Comparison of ENCODE assay signal across 23 cellular contexts in the genomic region with DNA sequence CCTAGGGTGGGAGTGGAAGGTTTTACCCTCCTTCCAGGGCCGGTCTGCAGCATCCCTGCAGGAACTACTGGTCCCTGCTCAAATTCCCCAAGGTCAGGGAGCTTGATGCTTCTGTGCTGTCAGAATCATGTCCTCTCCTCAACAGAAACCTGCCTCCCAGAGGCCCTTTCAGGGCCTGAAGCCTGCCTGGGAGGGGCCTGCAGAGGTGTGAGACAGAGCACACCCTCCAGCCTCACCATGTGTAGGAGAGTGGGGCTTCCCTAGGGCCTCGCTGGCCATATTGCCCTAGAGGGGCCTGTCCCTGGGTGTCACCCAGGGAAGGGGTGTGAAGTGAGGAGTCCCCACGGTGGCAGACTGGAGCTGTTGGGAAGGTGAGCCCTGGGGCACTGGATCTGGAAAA. TPM values are rescaled to one million over a fixed set of nuclear protein-coding genes. Genes with fewer than 3 reads are reported as not detected.
DNase-seq lines count a peak whose midpoint lies in the region; ATAC-seq and TF ChIP-seq lines count a peak whose summit lies in the region.
"Had no signal": no experiment of that assay in that cellular context is flagged by ENCODE, and none has a peak within 500 bp of the region (broad histone marks: within the 10 kb centered on the region; RNA-seq: fewer than 3 reads in every experiment).

No MANE protein-coding gene starts in this region.

- H3K27ac ChIP-seq in mesenchymal stem cell (ENCODE audit: low read length, poor library complexity, severe bottlenecking) (no peak overlapping the region), breast epithelium (no peak overlapping the region)

- H3K23ac ChIP-seq in mesenchymal stem cell (ENCODE audit: low read length in 2 of 2), result no peak overlapping the region

- no peaks in the 10 kb centered on the region for H3K79me1 ChIP-seq in mesenchymal stem cell (replicated peaks; ENCODE audit: low read length, poor library complexity, severe bottlenecking)

- no peak for TF ChIP-seq CTCF in natural killer cell (IDR thresholded peaks at IDR 0.05)
- no peak for TF ChIP-seq CTCF in type B pancreatic cell (conservative IDR thresholded peaks at IDR 0.05)
- TF ChIP-seq CTCF in breast epithelium (IDR thresholded peaks at IDR 0.05), result no peak

- peaks cover 90 to 91% of the 10 kb centered on the region in 2 experiments for H3K27me3 ChIP-seq in mesenchymal stem cell (ENCODE audit: control insufficient read depth in 1 of 2, insufficient read depth in 1 of 2, low read length in 2 of 2)
- H3K27me3 ChIP-seq in breast epithelium, result peaks cover 0 to 15% of the 10 kb centered on the region in 2 donors

- intact Hi-C loops in natural killer cell (cut with micrococcal nuclease), result no loop called here
- intact Hi-C loops in breast epithelium (cut with DNase I; ENCODE audit: low total_unique reads), result no loop called here

- no peak overlapping the region for H3K9ac ChIP-seq in mesenchymal stem cell (ENCODE audit: low read length)

- no peak overlapping the region for H2BK5ac ChIP-seq in mesenchymal stem cell (ENCODE audit: low read depth, low read length, poor library complexity, severe bottlenecking)

- H2BK12ac ChIP-seq in mesenchymal stem cell (ENCODE audit: low read length in 2 of 2), result no peak overlapping the region

- no peaks in the 10 kb centered on the region for H3K36me3 Mint-ChIP-seq in natural killer cell
- H3K36me3 Mint-ChIP-seq in natural killer cell treated with Interleukin-12 subunit alpha and Interleukin-12 subunit beta and Interleukin-15 and Interleukin-18, amount 100 ng/mL, for 72 hours, result no peaks in the 10 kb centered on the region
- no peaks in the 10 kb centered on the region for H3K36me3 Mint-ChIP-seq in activated T-helper 17 cell treated with anti-CD3 and anti-CD28 coated beads, Interleukin-2, amount 50 U/mL, for 72 hours (ENCODE audit: low read depth)
- no peaks in the 10 kb centered on the region for H3K36me3 Mint-ChIP-seq in type B pancreatic cell
- no peaks in the 10 kb centered on the region for H3K36me3 Mint-ChIP-seq in immature natural killer cell
- H3K36me3 Mint-ChIP-seq: CD4-positive, CD25-positive, alpha-beta regulatory T cell; CD8-positive, alpha-beta memory T cell had no signal

- H3K4me3 ChIP-seq in mesenchymal stem cell (ENCODE audit: insufficient read depth in 1 of 2, low read depth in 1 of 2, low read length in 2 of 2) (no peak overlapping the region), breast epithelium (no peak overlapping the region)
- H3K4me3 ChIP-seq: GM12878 had no signal

- H2AK5ac ChIP-seq in mesenchymal stem cell (ENCODE audit: low read length, severe bottlenecking), result no peak overlapping the region

- H3K9me3 Mint-ChIP-seq in natural killer cell (no peaks in the 10 kb centered on the region), type B pancreatic cell (no peaks in the 10 kb centered on the region), immature natural killer cell (peaks cover 0 to 1% (median 0%) of the 10 kb centered on the region in 6 donors)
- H3K9me3 Mint-ChIP-seq in natural killer cell treated with Interleukin-12 subunit alpha and Interleukin-12 subunit beta and Interleukin-15 and Interleukin-18, amount 100 ng/mL, for 72 hours, result no peaks in the 10 kb centered on the region
- no peaks in the 10 kb centered on the region for H3K9me3 Mint-ChIP-seq in activated T-helper 17 cell treated with anti-CD3 and anti-CD28 coated beads, Interleukin-2, amount 50 U/mL, for 72 hours
- H3K9me3 Mint-ChIP-seq: CD4-positive, CD25-positive, alpha-beta regulatory T cell; HFFc6 had no signal

- H3K4me2 ChIP-seq in mesenchymal stem cell (ENCODE audit: low read length, poor library complexity, severe bottlenecking), result no peak overlapping the region

- H3K4me1 ChIP-seq in mesenchymal stem cell (ENCODE audit: control insufficient read depth, insufficient read depth, low read depth, low read length) (peaks cover 6% of the 10 kb centered on the region), breast epithelium (no peaks in the 10 kb centered on the region)
- H3K4me1 ChIP-seq: BE2C had no signal

- no peak overlapping the region for H4K8ac ChIP-seq in mesenchymal stem cell (ENCODE audit: low read length)

- H3K18ac ChIP-seq in mesenchymal stem cell (ENCODE audit: low read depth in 1 of 2, low read length in 2 of 2), result no peak overlapping the region

- no peak overlapping the region for H2BK120ac ChIP-seq in mesenchymal stem cell (ENCODE audit: low read depth, low read length)

- no peak overlapping the region for H2BK15ac ChIP-seq in mesenchymal stem cell (ENCODE audit: low read depth, poor library complexity, severe bottlenecking)

- H3K36me3 ChIP-seq in mesenchymal stem cell (ENCODE audit: control insufficient read depth in 1 of 2, insufficient read depth in 2 of 2, low read depth in 1 of 2, low read length in 2 of 2), result no peaks in the 10 kb centered on the region
- no peaks in the 10 kb centered on the region for H3K36me3 ChIP-seq in breast epithelium
- H3K36me3 ChIP-seq: BE2C had no signal

- H3K27ac Mint-ChIP-seq in natural killer cell (no peak overlapping the region), type B pancreatic cell (peak overlapping the region; percentile 66), immature natural killer cell (no peak overlapping the region)
- H3K27ac Mint-ChIP-seq in natural killer cell treated with Interleukin-12 subunit alpha and Interleukin-12 subunit beta and Interleukin-15 and Interleukin-18, amount 100 ng/mL, for 72 hours, result no peak overlapping the region
- H3K27ac Mint-ChIP-seq in activated T-helper 17 cell treated with anti-CD3 and anti-CD28 coated beads, Interleukin-2, amount 50 U/mL, for 72 hours, result peak overlapping the region; percentile 43
- H3K27ac Mint-ChIP-seq: HFFc6, IgD-negative memory B cell had no signal

- no peak for ATAC-seq in natural killer cell
- ATAC-seq in natural killer cell treated with Interleukin-12 subunit alpha and Interleukin-12 subunit beta and Interleukin-15 and Interleukin-18, amount 100 ng/mL, for 72 hours, result no peak
- no peak for ATAC-seq in activated T-helper 17 cell treated with anti-CD3 and anti-CD28 coated beads, Interleukin-2, amount 50 U/mL, for 72 hours (replicated peaks)
- ATAC-seq: GM12878, HepG2 had no signal

- WGBS in mesenchymal stem cell, result 61% methylated on average over 3 of the region's 3 CpGs

- H3K4ac ChIP-seq in mesenchymal stem cell (ENCODE audit: low read depth in 1 of 2, low read length in 2 of 2), result no peak overlapping the region

- no peak for TF ChIP-seq POLR2A in breast epithelium (IDR thresholded peaks at IDR 0.05)

- H3K4me1 Mint-ChIP-seq in natural killer cell, result peaks cover 5 to 6% of the 10 kb centered on the region in 2 donors
- peaks cover 21 to 25% of the 10 kb centered on the region in 2 donors for H3K4me1 Mint-ChIP-seq in natural killer cell treated with Interleukin-12 subunit alpha and Interleukin-12 subunit beta and Interleukin-15 and Interleukin-18, amount 100 ng/mL, for 72 hours (ENCODE audit: low read depth in 2 of 2)
- peaks cover 14% of the 10 kb centered on the region for H3K4me1 Mint-ChIP-seq in activated T-helper 17 cell treated with anti-CD3 and anti-CD28 coated beads, Interleukin-2, amount 50 U/mL, for 72 hours
- peaks cover 24% of the 10 kb centered on the region for H3K4me1 Mint-ChIP-seq in type B pancreatic cell (ENCODE audit: unreplicated experiment)
- peaks cover 6 to 8% of the 10 kb centered on the region in 2 donors for H3K4me1 Mint-ChIP-seq in immature natural killer cell

- H3K9me3 ChIP-seq in mesenchymal stem cell (ENCODE audit: control insufficient read depth, low read length) (no peaks in the 10 kb centered on the region), breast epithelium (no peaks in the 10 kb centered on the region)
- H3K9me3 ChIP-seq: BE2C had no signal

- no peak overlapping the region for H3K14ac ChIP-seq in mesenchymal stem cell (ENCODE audit: low read length in 2 of 2)

- no peak overlapping the region for H2AFZ ChIP-seq in mesenchymal stem cell (ENCODE audit: low read depth, low read length)

- peak overlapping the region; percentile 3 for H4K91ac ChIP-seq in mesenchymal stem cell (ENCODE audit: low read length)

- DNase-seq in natural killer cell (no peak), mesenchymal stem cell (no peak), type B pancreatic cell (ENCODE audit: extremely low spot score, unreplicated experiment) (no peak), immature natural killer cell (no peak), breast epithelium (ENCODE audit: low spot score in 2 of 2) (no peak), SKM-1 treated with dmso at 0.1 percent for 144 hours (lab: John Stamatoyannopoulos, UW; ENCODE audit: unreplicated experiment) (no peak)
- DNase-seq in natural killer cell treated with Interleukin-12 subunit alpha and Interleukin-12 subunit beta and Interleukin-15 and Interleukin-18, amount 100 ng/mL, for 72 hours (ENCODE audit: low spot score), result no peak
- DNase-seq: ACHN; BE2C; C1 segment of cervical spinal cord; CD4-positive, CD25-positive, alpha-beta regulatory T cell; CD8-positive, alpha-beta memory T cell; COR-L47; DMS 273 treated with DMSO at 0.1 percent for 48 hours; DND-41; EL; HFFc6 had no signal

- H3K27me3 Mint-ChIP-seq in natural killer cell (ENCODE audit: low read depth in 2 of 2) (peaks cover 22 to 25% of the 10 kb centered on the region in 2 donors), type B pancreatic cell (peaks cover 87% of the 10 kb centered on the region), immature natural killer cell (ENCODE audit: low read depth in 3 of 3) (peaks cover 5 to 15% (median 9%) of the 10 kb centered on the region in 3 donors)
- H3K27me3 Mint-ChIP-seq in natural killer cell treated with Interleukin-12 subunit alpha and Interleukin-12 subunit beta and Interleukin-15 and Interleukin-18, amount 100 ng/mL, for 72 hours, result peaks cover 17 to 22% of the 10 kb centered on the region in 2 donors
- peaks cover 23% of the 10 kb centered on the region for H3K27me3 Mint-ChIP-seq in activated T-helper 17 cell treated with anti-CD3 and anti-CD28 coated beads, Interleukin-2, amount 50 U/mL, for 72 hours

- H3K4me3 Mint-ChIP-seq in natural killer cell (peak overlapping the region; percentile 9), type B pancreatic cell (no peak overlapping the region), immature natural killer cell (no peak overlapping the region)
- H3K4me3 Mint-ChIP-seq in natural killer cell treated with Interleukin-12 subunit alpha and Interleukin-12 subunit beta and Interleukin-15 and Interleukin-18, amount 100 ng/mL, for 72 hours, result no peak overlapping the region
- H3K4me3 Mint-ChIP-seq in activated T-helper 17 cell treated with anti-CD3 and anti-CD28 coated beads, Interleukin-2, amount 50 U/mL, for 72 hours, result no peak overlapping the region
- H3K4me3 Mint-ChIP-seq: CD8-positive, alpha-beta memory T cell; HFFc6; IgD-negative memory B cell had no signal

RNA-seq across cellular contexts. Expression of gene KNCN, which starts 21.1 kb away (rescaled TPM):
- total RNA-seq in natural killer cell, result under 1 TPM in 1 of 3 donors, not detected in 2; 0.20 TPM
- total RNA-seq in natural killer cell treated with Interleukin-12 subunit alpha and Interleukin-12 subunit beta and Interleukin-15 and Interleukin-18, amount 100 ng/mL, for 72 hours, result not detected
- not detected for total RNA-seq in activated T-helper 17 cell treated with anti-CD3 and anti-CD28 coated beads, Interleukin-2, amount 50 U/mL, for 72 hours
- polyA plus RNA-seq in mesenchymal stem cell (2013, experiment 1 of 2), result not detected
- polyA plus RNA-seq in mesenchymal stem cell (2013, experiment 2 of 2), result not detected
- total RNA-seq in type B pancreatic cell (ENCODE audit: low replicate concordance), result not detected in 2 replicates
- polyA plus RNA-seq in immature natural killer cell, result not detected
- not detected for total RNA-seq in breast epithelium
- total RNA-seq: CD4-positive, CD25-positive, alpha-beta regulatory T cell; CD8-positive, alpha-beta memory T cell; G401; GM12878; H7; HepG2; HFFc6 had no signal
- polyA plus RNA-seq: CD4-positive, CD25-positive, alpha-beta regulatory T cell; CD8-positive, alpha-beta memory T cell; GM12878; HepG2; IgD-negative memory B cell had no signal

RNA-seq across cellular contexts. Expression of gene DMBX1, which starts 40.7 kb away (rescaled TPM):
- not detected for total RNA-seq in natural killer cell
- under 1 TPM; 0.26 to 0.47 TPM for total RNA-seq in natural killer cell treated with Interleukin-12 subunit alpha and Interleukin-12 subunit beta and Interleukin-15 and Interleukin-18, amount 100 ng/mL, for 72 hours
- under 1 TPM; 0.43 to 0.58 TPM for total RNA-seq in activated T-helper 17 cell treated with anti-CD3 and anti-CD28 coated beads, Interleukin-2, amount 50 U/mL, for 72 hours
- not detected for polyA plus RNA-seq in mesenchymal stem cell (2013, experiment 1 of 2)
- polyA plus RNA-seq in mesenchymal stem cell (2013, experiment 2 of 2), result not detected
- 0.10 TPM in 1 of 2 replicates, not detected in the other for total RNA-seq in type B pancreatic cell (ENCODE audit: low replicate concordance)
- not detected for polyA plus RNA-seq in immature natural killer cell
- not detected for total RNA-seq in breast epithelium
- total RNA-seq: CD4-positive, CD25-positive, alpha-beta regulatory T cell; CD8-positive, alpha-beta memory T cell; GM12878; HepG2; HFFc6 had no signal
- polyA plus RNA-seq: CD4-positive, CD25-positive, alpha-beta regulatory T cell; CD8-positive, alpha-beta memory T cell; HepG2; IgD-negative memory B cell had no signal

Comparison
In these comparisons a context has a peak if more than half of its experiments do, and no peak if none do; other contexts are left out.
1. H3K27ac Mint-ChIP-seq: peak in activated T-helper 17 cell treated with anti-CD3 and anti-CD28 coated beads, Interleukin-2, amount 50 U/mL, for 72 hours (single experiment) and type B pancreatic cell (single experiment); none in natural killer cell (0 of 2), natural killer cell treated with Interleukin-12 subunit alpha and Interleukin-12 subunit beta and Interleukin-15 and Interleukin-18, amount 100 ng/mL, for 72 hours (0 of 2) and immature natural killer cell (0 of 6).